9 cellular contexts compared by ENCODE assay signal in the genomic region with DNA sequence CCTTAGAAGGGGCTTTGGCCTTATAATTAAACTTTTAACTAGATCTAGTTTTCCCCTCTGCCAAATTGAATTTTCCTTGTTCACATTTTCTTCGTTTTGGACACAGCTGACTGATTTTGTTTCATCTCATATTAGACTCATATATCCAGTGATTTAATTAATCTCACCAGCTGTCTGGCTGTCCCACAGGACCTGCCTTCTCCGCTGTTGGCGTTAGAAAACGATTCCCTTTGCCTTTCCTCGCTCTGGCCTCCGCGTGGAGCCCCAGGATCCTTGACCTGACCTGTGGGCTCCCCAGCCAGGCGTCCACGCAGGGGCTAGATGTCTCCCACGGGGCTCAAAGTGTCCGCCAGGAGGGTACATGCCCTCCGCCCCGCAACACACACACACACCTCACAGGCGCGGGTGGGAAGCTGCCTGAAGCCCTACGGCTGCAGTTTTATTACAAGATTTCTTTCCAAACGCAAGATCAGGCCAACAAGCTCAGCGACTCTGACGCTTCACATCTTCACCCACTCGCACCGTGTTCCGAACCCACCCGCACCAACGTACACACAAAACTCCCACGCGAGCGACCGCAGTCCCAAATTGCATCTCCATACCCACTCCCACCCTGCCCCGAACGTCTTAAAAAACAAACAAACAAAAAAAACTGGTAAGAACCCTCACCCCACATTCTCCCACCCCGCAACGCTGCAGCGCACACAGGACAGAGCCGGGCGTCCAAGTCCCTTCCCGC. TPM values are rescaled to one million over a fixed set of nuclear protein-coding genes. Genes with fewer than 3 reads are reported as not detected.
DNase-seq lines count a peak whose midpoint lies in the region; ATAC-seq and TF ChIP-seq lines count a peak whose summit lies in the region.
"Had no signal": no experiment of that assay in that cellular context is flagged by ENCODE, and none has a peak within 500 bp of the region (broad histone marks: within the 10 kb centered on the region; RNA-seq: fewer than 3 reads in every experiment).

No MANE protein-coding gene starts in this region.

- DNase-seq in OCI-LY7 (ENCODE audit: low spot score), result no peak
- no peak for DNase-seq in esophagus squamous epithelium (lab: John Stamatoyannopoulos, UW)
- DNase-seq in sciatic nerve (ENCODE audit: low spot score), result peak; percentile 48
- no peak for DNase-seq in RKO (ENCODE audit: low spot score)
- DNase-seq in NCI-H345 (lab: John Stamatoyannopoulos, UW), result no peak
- DNase-seq: NK-92 treated with Interleukin-12 subunit alpha and Interleukin-12 subunit beta, amount 100 ng/mL, for 24 hours had no signal

- 19 to 39% methylated on average over 25 to 36 of the region's 36 CpGs for WGBS in esophagus squamous epithelium, 2 donors

- H4K20me1 ChIP-seq in OCI-LY7 (ENCODE audit: insufficient read depth, low read length), result no peaks in the 10 kb centered on the region

- no TSS peak for BruUV-seq in OCI-LY7 (replicated peaks; lab: Mats Ljungman, UMichigan)

- H3K4me2 ChIP-seq in OCI-LY7 (ENCODE audit: low read length), result peak overlapping the region; percentile 68

- H3K9ac ChIP-seq in ES-I3 (ENCODE audit: low read depth, low read length), result peak overlapping the region; percentile 64

- H3K4me1 ChIP-seq in ES-I3 (ENCODE audit: insufficient read depth, low read length) (peaks cover 22% of the 10 kb centered on the region), OCI-LY7 (ENCODE audit: insufficient read depth, low read length, poor library complexity, severe bottlenecking) (peaks cover 43% of the 10 kb centered on the region), esophagus squamous epithelium (peaks cover 16 to 40% (median 16%) of the 10 kb centered on the region in 3 donors)

- CTCF ChIA-PET in OCI-LY7 (lab: Charles Lee; ENCODE audit: unreplicated experiment), result interaction anchor here (1.0 kb wide), 1 partner anchor 14 kb away, joined by 3 read pairs; no protein-coding TSS in a partner anchor

- no peaks in the 10 kb centered on the region for H3K9me3 ChIP-seq in ES-I3 (ENCODE audit: control insufficient read depth, insufficient read depth, low read length)
- no peaks in the 10 kb centered on the region for H3K9me3 ChIP-seq in OCI-LY7 (ENCODE audit: low read length)
- H3K9me3 ChIP-seq in esophagus squamous epithelium, result no peaks in the 10 kb centered on the region
- H3K9me3 ChIP-seq: mucosa of descending colon had no signal

- intact Hi-C loops in OCI-LY7 (cut with micrococcal nuclease; ENCODE audit: unreplicated experiment) (loop anchor here (2.0 kb wide), 1 partner anchor 23 kb away; no protein-coding TSS in a partner anchor), esophagus squamous epithelium (cut with DNase I) (no loop called here), sciatic nerve (cut with DNase I) (no loop called here)

- POLR2A ChIA-PET in OCI-LY7 (lab: Charles Lee), result interaction anchor here (0.6 kb wide), 1 partner anchor 14 kb away, joined by 3 read pairs; no protein-coding TSS in a partner anchor

- no peak overlapping the region for H3K27ac ChIP-seq in OCI-LY7 (ENCODE audit: low read depth, low read length, poor library complexity, severe bottlenecking)
- H3K27ac ChIP-seq in esophagus squamous epithelium, result no peak overlapping the region

- H2AFZ ChIP-seq in OCI-LY7 (ENCODE audit: low read length), result no peak overlapping the region

- ATAC-seq in sciatic nerve, result no peak
- no peak for ATAC-seq in GM21367 (IDR thresholded peaks at IDR 0.05; ENCODE audit: unreplicated experiment)

- H3K27me3 ChIP-seq in esophagus squamous epithelium, result peaks cover 9 to 68% (median 15%) of the 10 kb centered on the region in 4 donors

- no peaks in the 10 kb centered on the region for H3K9me2 ChIP-seq in OCI-LY7 (ENCODE audit: insufficient read depth, low read length)

- H3K4me3 ChIP-seq in OCI-LY7 (ENCODE audit: low read depth, low read length, poor library complexity, severe bottlenecking), result peak overlapping the region; percentile 70
- peak overlapping the region; percentile 38 to 78 (median 48) for H3K4me3 ChIP-seq in esophagus squamous epithelium
- H3K4me3 ChIP-seq: mucosa of descending colon had no signal

- no peak; the same call in 1 of the 2 replicates for TF ChIP-seq CTCF in OCI-LY7 (conservative IDR thresholded peaks at IDR 0.05; ENCODE audit: low read length)
- no peak for TF ChIP-seq CTCF in esophagus squamous epithelium (IDR thresholded peaks at IDR 0.05)

- no peak for TF ChIP-seq POLR2A in esophagus squamous epithelium (IDR thresholded peaks at IDR 0.05)

- H3K79me2 ChIP-seq in OCI-LY7 (ENCODE audit: insufficient read depth, low read depth, low read length), result no peaks in the 10 kb centered on the region

- H3K36me3 ChIP-seq in ES-I3 (ENCODE audit: insufficient read depth, low read length) (no peaks in the 10 kb centered on the region), OCI-LY7 (ENCODE audit: insufficient read depth, low read length) (no peaks in the 10 kb centered on the region), esophagus squamous epithelium (no peaks in the 10 kb centered on the region)

RNA-seq across cellular contexts. Expression of a gene that starts 1.1 kb away (rescaled TPM):
- total RNA-seq in OCI-LY7 (2014; rRNA removed; shearing (Covaris generic)), result 8.8 and 12.8 TPM in 2 replicates
- total RNA-seq in OCI-LY7 (2022) (0.57 and 1.2 TPM in 2 replicates), esophagus squamous epithelium (1 to 10 TPM in 1 of 4 donors, under 1 TPM in 1, not detected in 2; 0.57 to 1.3 TPM), sciatic nerve (not detected)

RNA-seq across cellular contexts. Expression of a gene that starts 55.0 kb away (rescaled TPM):
- 40.9 and 46.5 TPM in 2 replicates for total RNA-seq in OCI-LY7 (2014; rRNA removed; shearing (Covaris generic))
- total RNA-seq in OCI-LY7 (2022) (61.6 and 62.8 TPM in 2 replicates), esophagus squamous epithelium (10 to 100 TPM; 20.3 to 37.8 (median 24.7) TPM), sciatic nerve (50.1 TPM)
